In the genomic region with DNA sequence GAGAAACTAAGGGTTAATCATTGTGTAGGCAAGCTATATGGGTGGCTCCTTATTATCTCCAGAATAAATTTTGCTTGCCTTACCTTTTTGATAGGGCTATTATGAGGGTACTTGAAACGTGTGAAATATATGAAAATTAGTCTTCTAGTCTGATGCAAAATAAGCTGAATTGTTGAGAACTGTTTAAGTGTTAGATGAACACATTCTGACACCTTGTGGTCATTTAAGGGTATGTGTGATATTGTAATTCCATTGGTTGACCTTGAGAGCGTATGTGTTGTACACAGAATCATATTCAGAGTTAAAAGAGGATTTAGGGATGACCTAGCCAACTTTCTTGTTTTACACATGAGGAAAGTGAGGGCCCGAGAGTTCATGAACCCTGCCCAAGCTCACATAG, we compare ENCODE assay signal across 8 cellular contexts.
DNase-seq lines count a peak whose midpoint lies in the region; ATAC-seq, FAIRE-seq and TF ChIP-seq lines count a peak whose summit lies in the region.

No MANE protein-coding gene starts in this region.

- no peak overlapping the region for H3K27ac ChIP-seq in SK-N-MC

- no peak for TF ChIP-seq POLR2A in H54 (IDR thresholded peaks at IDR 0.05; ENCODE audit: low read depth, low read length)

- no peak overlapping the region for H3K9ac ChIP-seq in SK-N-MC (ENCODE audit: insufficient read length)

- H3K36me3 ChIP-seq in SK-N-MC (ENCODE audit: insufficient read depth, low read length): no peaks in the 10 kb centered on the region

- no peak overlapping the region for H3K4me3 ChIP-seq in SK-N-MC

- FAIRE-seq in H54 (lab: Jason Lieb, UNC) (no peak), islet of Langerhans (lab: Jason Lieb, UNC) (peak; percentile 76)

- H3K9me3 ChIP-seq in SK-N-MC (ENCODE audit: low read depth, low read length): no peaks in the 10 kb centered on the region

- DNase-seq in Ammon's horn (ENCODE audit: low spot score) (peak; percentile 48), H54 (ENCODE audit: insufficient read length, low spot score) (peak; percentile 2), SK-N-MC (ENCODE audit: low read depth, low spot score) (peak; percentile 3), NCI-H1105 (lab: John Stamatoyannopoulos, UW) (no peak)
- DNase-seq in effector CD4-positive, alpha-beta T cell: no peak
- no peak for DNase-seq in activated CD8-positive, alpha-beta memory T cell treated with anti-CD3 and anti-CD28 coated beads, Interleukin-2, amount 50 U/mL, for 4 hours

- ATAC-seq in HG02970 (IDR thresholded peaks at IDR 0.05; ENCODE audit: low FRiP score, unreplicated experiment): no peak

Comparison
In these comparisons a context has a peak if more than half of its experiments do, and no peak if none do; other contexts are left out.
1. DNase-seq: peak in Ammon's horn (single experiment), H54 (single experiment) and SK-N-MC (single experiment); none in effector CD4-positive, alpha-beta T cell (single experiment), activated CD8-positive, alpha-beta memory T cell treated with anti-CD3 and anti-CD28 coated beads, Interleukin-2, amount 50 U/mL, for 4 hours (single experiment) and NCI-H1105 (single experiment).